Comparison of ENCODE assay signal across 2 cellular contexts in the genomic region with DNA sequence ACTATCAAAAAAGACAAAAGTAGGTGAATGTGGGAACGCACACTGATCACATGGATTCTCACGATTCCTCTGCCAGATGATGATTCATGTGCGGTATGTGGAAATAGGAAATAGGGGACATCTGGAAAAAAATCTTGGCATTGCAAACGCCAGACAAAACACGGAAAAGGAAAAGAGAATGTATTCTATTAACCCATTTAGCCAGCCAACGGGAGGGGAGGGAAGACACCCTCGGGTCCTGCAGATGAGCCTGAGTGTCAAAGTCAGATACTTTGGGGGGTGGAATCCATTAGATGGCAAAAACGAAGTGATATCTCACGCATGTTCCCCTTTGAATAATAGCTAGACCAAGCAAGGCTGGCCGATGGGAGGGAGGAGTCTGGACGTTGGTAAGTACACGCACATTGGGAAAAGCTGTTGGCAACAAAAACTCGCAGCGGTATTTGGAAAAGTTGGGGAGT.
TF ChIP-seq lines count a peak whose summit lies in the region.

No MANE protein-coding gene starts in this region.

TF ChIP-seq in endothelial cell of umbilical vein, 7 proteins besides CTCF, POLR2A, EP300 and RAD21:
- TF ChIP-seq, protein P1, sequence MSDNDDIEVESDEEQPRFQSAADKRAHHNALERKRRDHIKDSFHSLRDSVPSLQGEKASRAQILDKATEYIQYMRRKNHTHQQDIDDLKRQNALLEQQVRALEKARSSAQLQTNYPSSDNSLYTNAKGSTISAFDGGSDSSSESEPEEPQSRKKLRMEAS (IDR thresholded peaks at IDR 0.05; ENCODE audit: insufficient read depth, insufficient read length), result peak; percentile 5
- TF ChIP-seq EZH2 (IDR thresholded peaks at IDR 0.05; ENCODE audit: borderline replicate concordance, low read depth, low read length, severe bottlenecking) (no peak), POLR2AphosphoS5 (IDR thresholded peaks at IDR 0.05; ENCODE audit: insufficient read depth, low read depth, low read length) (peak; percentile 73), MYC (IDR thresholded peaks at IDR 0.05; ENCODE audit: low read depth, low read length) (no peak), JUN (IDR thresholded peaks at IDR 0.05; ENCODE audit: borderline replicate concordance, insufficient read depth, insufficient read length, low read depth) (peak; percentile 91), FOS (IDR thresholded peaks at IDR 0.05; ENCODE audit: borderline replicate concordance, insufficient read depth, low read length) (peak; percentile 64), GATA2 (IDR thresholded peaks at IDR 0.05; ENCODE audit: insufficient read depth, insufficient read length, low read depth, low read length) (peak; percentile 39)

TF ChIP-seq in GM12891, 5 proteins besides CTCF, POLR2A, EP300 and RAD21:
- no peak for TF ChIP-seq SPI1 (IDR thresholded peaks at IDR 0.05; ENCODE audit: low read depth, low read length)
- TF ChIP-seq POU2F2 (IDR thresholded peaks at IDR 0.05; ENCODE audit: low read depth, low read length), result no peak
- no peak for TF ChIP-seq PAX5 (IDR thresholded peaks at IDR 0.05; ENCODE audit: insufficient read depth, low read length, severe bottlenecking)
- no peak for TF ChIP-seq TAF1 (IDR thresholded peaks at IDR 0.05; ENCODE audit: low read depth, low read length)
- TF ChIP-seq POLR2AphosphoS5 (IDR thresholded peaks at IDR 0.05; ENCODE audit: low read depth, low read length), result no peak
